In genomic region chr13:28438598-28439334, GRCh38 we compare ENCODE assay signal across 19 cellular contexts.
"Had no signal": no experiment of that assay in that cellular context is flagged by ENCODE, and none has a peak within 500 bp of the region (broad histone marks: within the 10 kb centered on the region; RNA-seq: fewer than 3 reads in every experiment).

No MANE protein-coding gene starts in this region.

- H3K4me2 ChIP-seq: hepatocyte had no signal

- DNase-seq: activated CD4-positive, alpha-beta memory T cell treated with anti-CD3 and anti-CD28 coated beads, Interleukin-2, amount 10 ng/mL, durations not matched to agents 7 days and 5 days; activated CD4-positive, alpha-beta T cell treated with anti-CD3 and anti-CD28 coated beads for 4 hours; activated CD8-positive, alpha-beta memory T cell treated with anti-CD3 and anti-CD28 coated beads, Interleukin-2, amount 10 ng/mL, durations not matched to agents 7 days and 5 days; activated naive CD4-positive, alpha-beta T cell; activated naive CD8-positive, alpha-beta T cell treated with anti-CD3 and anti-CD28 coated beads for 36 hours; amniotic stem cell; effector memory CD8-positive, alpha-beta T cell; foreskin fibroblast; naive thymus-derived CD4-positive, alpha-beta T cell; ovary; psoas muscle; right cardiac atrium; stimulated activated CD4-positive, alpha-beta T cell treated with anti-CD3 and anti-CD28 coated beads, Interleukin-15, amount 100 ng/mL, for 24 hours; stimulated activated CD4-positive, alpha-beta T cell treated with anti-CD3 and anti-CD28 coated beads, Interleukin-2, amount 100 ng/mL, for 48 hours; stimulated activated naive CD8-positive, alpha-beta T cell treated with anti-CD3 and anti-CD28 coated beads, Interleukin-15, amount 100 ng/mL, for 72 hours; SW 1271; upper lobe of left lung had no signal

- H3K27me3 ChIP-seq: hepatocyte, ovary, upper lobe of left lung had no signal

- H3K27ac ChIP-seq: epithelial cell of prostate, hepatocyte, ovary, psoas muscle, upper lobe of left lung had no signal

- H3K4me1 ChIP-seq: psoas muscle had no signal

- H3K4me3 ChIP-seq: hepatocyte, ovary, psoas muscle, upper lobe of left lung had no signal

- H3K79me2 ChIP-seq: hepatocyte had no signal

- H3K36me3 ChIP-seq: ovary had no signal

- H3K9me3 ChIP-seq: psoas muscle, upper lobe of left lung had no signal
